In the genomic region with DNA sequence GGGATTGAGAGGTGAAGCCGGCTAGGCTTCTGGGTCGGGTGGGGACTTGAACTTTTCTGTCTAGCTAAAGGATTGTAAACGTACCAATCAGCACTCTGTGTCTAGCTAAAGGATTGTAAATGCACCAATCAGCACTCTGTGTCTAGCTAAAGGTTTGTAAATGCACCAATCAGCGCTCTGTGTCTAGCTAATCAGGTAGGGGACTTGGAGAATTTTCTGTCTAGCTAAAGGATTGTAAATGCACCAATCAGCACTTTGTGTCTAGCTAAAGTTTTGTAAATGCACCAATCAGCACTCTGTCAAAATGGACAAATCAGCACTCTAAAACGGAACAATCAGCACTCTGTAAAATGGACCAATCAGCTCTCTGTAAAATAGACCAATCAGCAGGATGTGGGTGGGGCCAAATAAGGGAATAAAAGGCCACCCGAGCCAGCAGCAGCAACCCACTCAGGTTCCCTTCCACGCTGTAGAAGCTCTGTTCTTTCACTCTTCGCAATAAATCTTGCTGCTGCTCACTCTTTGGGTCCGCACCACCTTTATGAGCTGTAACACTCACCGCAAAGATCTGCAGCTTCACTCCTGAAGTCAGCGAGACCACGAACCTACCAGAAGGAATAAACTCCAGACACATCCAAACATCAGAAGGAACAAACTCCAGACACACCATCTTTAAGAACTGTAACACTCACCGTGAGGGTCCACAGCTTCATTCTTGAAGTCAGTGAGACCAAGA, we compare ENCODE assay signal across 2 cellular contexts. TPM values are rescaled to one million over a fixed set of nuclear protein-coding genes. Genes with fewer than 3 reads are reported as not detected.
"Had no signal": no experiment of that assay in that cellular context is flagged by ENCODE, and none has a peak within 500 bp of the region (broad histone marks: within the 10 kb centered on the region; RNA-seq: fewer than 3 reads in every experiment).

No MANE protein-coding gene starts in this region.

RNA-seq across cellular contexts. Expression of a gene that starts 15.4 kb away (rescaled TPM):
- total RNA-seq: PC-9 had no signal
- polyA plus RNA-seq: IgD-negative memory B cell had no signal

RNA-seq across cellular contexts. Expression of a gene that starts 36.3 kb away (rescaled TPM):
- polyA plus RNA-seq: IgD-negative memory B cell had no signal
